1 cellular context compared by ENCODE assay signal in genomic region chr6:106085984-106086832, GRCh38.
A peak's percentile ranks its signal among the peaks of the same experiment; 100 is the strongest.
TF ChIP-seq lines count a peak whose summit lies in the region.

Gene PRDM1, plus strand, starts transcription at chr6:106086336. Its CDS starts 218 bp downstream, at chr6:106086554.

TF ChIP-seq in K562, 482 proteins besides CTCF, POLR2A, EP300 and RAD21 (continued from another document and continues in another):
- no peak for TF ChIP-seq DLX4 (CRISPR knock-in tag; IDR thresholded peaks at IDR 0.05)
- no peak for TF ChIP-seq FUS (optimal IDR thresholded peaks at IDR 0.05; ENCODE audit: low read depth, low read length)
- TF ChIP-seq SMAD3 (CRISPR knock-in tag; conservative IDR thresholded peaks at IDR 0.05), result no peak
- no peak for TF ChIP-seq GABPB1 (CRISPR knock-in tag; IDR thresholded peaks at IDR 0.05)
- no peak for TF ChIP-seq CBX1 (IDR thresholded peaks at IDR 0.05; ENCODE audit: low read depth)
- TF ChIP-seq SNIP1 (IDR thresholded peaks at IDR 0.05; ENCODE audit: low read depth), result no peak
- peak; percentile 65 for TF ChIP-seq HNRNPLL (IDR thresholded peaks at IDR 0.05; ENCODE audit: low read depth, low read length, poor library complexity, severe bottlenecking)
- TF ChIP-seq, protein P1, sequence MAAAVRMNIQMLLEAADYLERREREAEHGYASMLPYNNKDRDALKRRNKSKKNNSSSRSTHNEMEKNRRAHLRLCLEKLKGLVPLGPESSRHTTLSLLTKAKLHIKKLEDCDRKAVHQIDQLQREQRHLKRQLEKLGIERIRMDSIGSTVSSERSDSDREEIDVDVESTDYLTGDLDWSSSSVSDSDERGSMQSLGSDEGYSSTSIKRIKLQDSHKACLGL (CRISPR knock-in tag; IDR thresholded peaks at IDR 0.05; ENCODE audit: borderline replicate concordance, poor library complexity, severe bottlenecking), result no peak
- no peak for TF ChIP-seq TARDBP (IDR thresholded peaks at IDR 0.05)
- TF ChIP-seq GATA2 (CRISPR knock-in tag; IDR thresholded peaks at IDR 0.05), result no peak
- TF ChIP-seq E2F6 (IDR thresholded peaks at IDR 0.05; ENCODE audit: borderline replicate concordance in 1 of 2, extremely low read depth in 1 of 2, insufficient read depth in 1 of 2, insufficient read length in 1 of 2, low read depth in 1 of 2, low read length in 1 of 2, poor library complexity in 1 of 2, severe bottlenecking in 1 of 2), result peak in 1 of 2 experiments; percentile 78
- no peak for TF ChIP-seq HCFC1 (IDR thresholded peaks at IDR 0.05; ENCODE audit: low read depth, low read length)
- TF ChIP-seq TAF9B (IDR thresholded peaks at IDR 0.05; ENCODE audit: partially characterized antibody), result no peak
- no peak for TF ChIP-seq ZBED1 (IDR thresholded peaks at IDR 0.05)
- no peak for TF ChIP-seq MITF (IDR thresholded peaks at IDR 0.05)
- TF ChIP-seq RBM14 (IDR thresholded peaks at IDR 0.05; ENCODE audit: borderline replicate concordance, insufficient read depth, low read depth, low read length), result no peak
- no peak for TF ChIP-seq TEAD2 (tag; IDR thresholded peaks at IDR 0.05)
- TF ChIP-seq RBM25 (IDR thresholded peaks at IDR 0.05; ENCODE audit: low read depth, low read length, severe bottlenecking), result no peak
- TF ChIP-seq, protein P2, sequence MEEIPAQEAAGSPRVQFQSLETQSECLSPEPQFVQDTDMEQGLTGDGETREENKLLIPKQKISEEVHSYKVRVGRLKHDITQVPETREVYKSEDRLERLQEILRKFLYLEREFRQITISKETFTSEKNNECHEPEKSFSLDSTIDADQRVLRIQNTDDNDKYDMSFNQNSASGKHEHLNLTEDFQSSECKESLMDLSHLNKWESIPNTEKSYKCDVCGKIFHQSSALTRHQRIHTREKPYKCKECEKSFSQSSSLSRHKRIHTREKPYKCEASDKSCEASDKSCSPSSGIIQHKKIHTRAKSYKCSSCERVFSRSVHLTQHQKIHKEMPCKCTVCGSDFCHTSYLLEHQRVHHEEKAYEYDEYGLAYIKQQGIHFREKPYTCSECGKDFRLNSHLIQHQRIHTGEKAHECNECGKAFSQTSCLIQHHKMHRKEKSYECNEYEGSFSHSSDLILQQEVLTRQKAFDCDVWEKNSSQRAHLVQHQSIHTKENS (CRISPR knock-in tag; IDR thresholded peaks at IDR 0.05), result no peak
- no peak for TF ChIP-seq SREBF2 (CRISPR knock-in tag; IDR thresholded peaks at IDR 0.05)
- no peak for TF ChIP-seq PATZ1 (CRISPR knock-in tag; IDR thresholded peaks at IDR 0.05; ENCODE audit: borderline replicate concordance)
- TF ChIP-seq XRCC4 (IDR thresholded peaks at IDR 0.05; ENCODE audit: extremely low read depth, insufficient read depth, insufficient read length), result no peak
- TF ChIP-seq, protein P3, sequence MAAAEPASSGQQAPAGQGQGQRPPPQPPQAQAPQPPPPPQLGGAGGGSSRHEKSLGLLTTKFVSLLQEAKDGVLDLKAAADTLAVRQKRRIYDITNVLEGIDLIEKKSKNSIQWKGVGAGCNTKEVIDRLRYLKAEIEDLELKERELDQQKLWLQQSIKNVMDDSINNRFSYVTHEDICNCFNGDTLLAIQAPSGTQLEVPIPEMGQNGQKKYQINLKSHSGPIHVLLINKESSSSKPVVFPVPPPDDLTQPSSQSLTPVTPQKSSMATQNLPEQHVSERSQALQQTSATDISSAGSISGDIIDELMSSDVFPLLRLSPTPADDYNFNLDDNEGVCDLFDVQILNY (CRISPR knock-in tag; IDR thresholded peaks at IDR 0.05), result no peak
- no peak for TF ChIP-seq SIRT6 (IDR thresholded peaks at IDR 0.05; ENCODE audit: low read depth, low read length)
- no peak for TF ChIP-seq ETV6 (IDR thresholded peaks at IDR 0.05; ENCODE audit: borderline replicate concordance in 1 of 2, low read depth in 2 of 2, low read length in 1 of 2)
- TF ChIP-seq ETV6 (CRISPR knock-in tag; IDR thresholded peaks at IDR 0.05; ENCODE audit: borderline replicate concordance), result no peak
- no peak for TF ChIP-seq ZBTB33 (CRISPR knock-in tag; IDR thresholded peaks at IDR 0.05)
- TF ChIP-seq ZNF140 (CRISPR knock-in tag; IDR thresholded peaks at IDR 0.05), result no peak
- TF ChIP-seq ZNF785 (CRISPR knock-in tag; IDR thresholded peaks at IDR 0.05), result no peak
- TF ChIP-seq NFE2L1 (tag; IDR thresholded peaks at IDR 0.05; ENCODE audit: borderline replicate concordance, low read depth), result no peak
- no peak for TF ChIP-seq TRIM25 (IDR thresholded peaks at IDR 0.05; ENCODE audit: borderline replicate concordance)
- peak; percentile 37; the same call in 1 of the 2 replicates for TF ChIP-seq ZNF24 (IDR thresholded peaks at IDR 0.05)
- no peak for TF ChIP-seq ZNF175 (CRISPR knock-in tag; IDR thresholded peaks at IDR 0.05; ENCODE audit: low read depth)
- no peak for TF ChIP-seq BCL6 (CRISPR knock-in tag; IDR thresholded peaks at IDR 0.05)
- TF ChIP-seq, protein P4, sequence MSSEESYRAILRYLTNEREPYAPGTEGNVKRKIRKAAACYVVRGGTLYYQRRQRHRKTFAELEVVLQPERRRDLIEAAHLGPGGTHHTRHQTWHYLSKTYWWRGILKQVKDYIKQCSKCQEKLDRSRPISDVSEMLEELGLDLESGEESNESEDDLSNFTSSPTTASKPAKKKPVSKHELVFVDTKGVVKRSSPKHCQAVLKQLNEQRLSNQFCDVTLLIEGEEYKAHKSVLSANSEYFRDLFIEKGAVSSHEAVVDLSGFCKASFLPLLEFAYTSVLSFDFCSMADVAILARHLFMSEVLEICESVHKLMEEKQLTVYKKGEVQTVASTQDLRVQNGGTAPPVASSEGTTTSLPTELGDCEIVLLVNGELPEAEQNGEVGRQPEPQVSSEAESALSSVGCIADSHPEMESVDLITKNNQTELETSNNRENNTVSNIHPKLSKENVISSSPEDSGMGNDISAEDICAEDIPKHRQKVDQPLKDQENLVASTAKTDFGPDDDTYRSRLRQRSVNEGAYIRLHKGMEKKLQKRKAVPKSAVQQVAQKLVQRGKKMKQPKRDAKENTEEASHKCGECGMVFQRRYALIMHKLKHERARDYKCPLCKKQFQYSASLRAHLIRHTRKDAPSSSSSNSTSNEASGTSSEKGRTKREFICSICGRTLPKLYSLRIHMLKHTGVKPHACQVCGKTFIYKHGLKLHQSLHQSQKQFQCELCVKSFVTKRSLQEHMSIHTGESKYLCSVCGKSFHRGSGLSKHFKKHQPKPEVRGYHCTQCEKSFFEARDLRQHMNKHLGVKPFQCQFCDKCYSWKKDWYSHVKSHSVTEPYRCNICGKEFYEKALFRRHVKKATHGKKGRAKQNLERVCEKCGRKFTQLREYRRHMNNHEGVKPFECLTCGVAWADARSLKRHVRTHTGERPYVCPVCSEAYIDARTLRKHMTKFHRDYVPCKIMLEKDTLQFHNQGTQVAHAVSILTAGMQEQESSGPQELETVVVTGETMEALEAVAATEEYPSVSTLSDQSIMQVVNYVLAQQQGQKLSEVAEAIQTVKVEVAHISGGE (CRISPR knock-in tag; IDR thresholded peaks at IDR 0.05), result peak in 1 of 3 experiments; percentile 70; a peak in 1 of 6 replicates
- TF ChIP-seq CBFB (CRISPR knock-in tag; IDR thresholded peaks at IDR 0.05), result no peak
- no peak for TF ChIP-seq KLF1 (tag; IDR thresholded peaks at IDR 0.05)
- no peak for TF ChIP-seq CBFA2T3 (IDR thresholded peaks at IDR 0.05)
- no peak for TF ChIP-seq POLR2H (tag; IDR thresholded peaks at IDR 0.05; ENCODE audit: low read depth)
- TF ChIP-seq ZNF589 (CRISPR knock-in tag; IDR thresholded peaks at IDR 0.05; ENCODE audit: low read depth), result no peak
- no peak for TF ChIP-seq FOXM1 (IDR thresholded peaks at IDR 0.05; ENCODE audit: low read depth)
- no peak for TF ChIP-seq FOXM1 (CRISPR knock-in tag; IDR thresholded peaks at IDR 0.05; ENCODE audit: low read depth)
- TF ChIP-seq SUPT5H (IDR thresholded peaks at IDR 0.05), result no peak
- no peak for TF ChIP-seq FOXA1 (IDR thresholded peaks at IDR 0.05; ENCODE audit: borderline replicate concordance)
- TF ChIP-seq ZBTB1 (CRISPR knock-in tag; IDR thresholded peaks at IDR 0.05; ENCODE audit: borderline replicate concordance, low read depth), result no peak
- TF ChIP-seq, protein P5, sequence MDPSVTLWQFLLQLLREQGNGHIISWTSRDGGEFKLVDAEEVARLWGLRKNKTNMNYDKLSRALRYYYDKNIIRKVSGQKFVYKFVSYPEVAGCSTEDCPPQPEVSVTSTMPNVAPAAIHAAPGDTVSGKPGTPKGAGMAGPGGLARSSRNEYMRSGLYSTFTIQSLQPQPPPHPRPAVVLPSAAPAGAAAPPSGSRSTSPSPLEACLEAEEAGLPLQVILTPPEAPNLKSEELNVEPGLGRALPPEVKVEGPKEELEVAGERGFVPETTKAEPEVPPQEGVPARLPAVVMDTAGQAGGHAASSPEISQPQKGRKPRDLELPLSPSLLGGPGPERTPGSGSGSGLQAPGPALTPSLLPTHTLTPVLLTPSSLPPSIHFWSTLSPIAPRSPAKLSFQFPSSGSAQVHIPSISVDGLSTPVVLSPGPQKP (CRISPR knock-in tag; IDR thresholded peaks at IDR 0.05), result no peak
- TF ChIP-seq L3MBTL2 (IDR thresholded peaks at IDR 0.05), result peak; percentile 80
- TF ChIP-seq ZNF41 (CRISPR knock-in tag; conservative IDR thresholded peaks at IDR 0.05), result no peak
- TF ChIP-seq HINFP (tag; conservative IDR thresholded peaks at IDR 0.05; ENCODE audit: low read depth), result no peak
